Comparison of ENCODE assay signal across 8 cellular contexts in the genomic region with DNA sequence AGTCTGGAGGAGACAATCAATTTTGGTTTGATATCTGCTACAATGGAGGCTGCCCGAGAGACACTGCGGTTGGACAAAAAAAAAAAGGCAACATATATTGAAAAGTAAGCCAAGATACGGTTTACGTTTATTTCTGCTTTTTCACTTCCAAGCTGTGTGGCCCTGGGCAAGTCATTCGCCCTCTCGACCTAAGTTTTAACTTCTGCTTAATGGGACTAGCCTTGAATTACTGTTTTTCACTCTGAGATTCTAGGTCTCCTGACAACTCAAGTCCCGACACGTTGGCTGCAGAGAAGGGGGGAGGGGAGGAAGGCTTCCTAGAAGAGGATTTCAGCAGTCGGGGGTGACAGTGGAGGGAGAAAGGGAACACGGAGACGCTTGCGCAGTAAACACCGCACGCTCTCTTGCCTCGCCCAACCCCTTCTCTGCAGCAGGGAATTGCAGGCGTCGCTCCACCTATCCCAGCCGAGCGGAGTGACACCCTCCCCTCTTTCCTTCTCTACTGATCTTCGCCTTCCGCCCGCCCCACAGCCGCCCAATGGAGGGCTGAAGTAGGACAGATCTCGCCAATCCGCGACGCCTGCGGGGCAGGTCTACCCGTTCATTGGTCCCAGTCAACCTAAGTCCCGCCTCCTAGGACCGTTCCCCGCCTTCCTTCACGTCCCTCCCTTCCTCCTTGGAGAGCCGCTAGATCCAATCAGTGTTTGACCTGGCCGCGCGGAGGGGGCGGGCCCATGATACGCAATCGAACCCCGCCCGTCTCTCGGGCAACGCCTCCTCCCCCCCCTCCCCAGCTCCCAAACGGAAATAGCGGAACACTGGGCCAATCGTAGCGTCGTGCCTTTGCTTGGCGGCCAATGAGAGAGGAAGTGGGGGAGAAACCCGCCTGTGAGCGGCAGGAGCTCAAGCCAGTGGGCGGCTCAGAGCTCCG. TPM values are rescaled to one million over a fixed set of nuclear protein-coding genes. Genes with fewer than 3 reads are reported as not detected.
DNase-seq lines count a peak whose midpoint lies in the region; ATAC-seq, FAIRE-seq and TF ChIP-seq lines count a peak whose summit lies in the region.

No MANE protein-coding gene starts in this region.

- H3K36me3 Mint-ChIP-seq in T-helper 2 cell treated with Interferon-gamma antibody and Interleukin-4, amounts not matched to agents 5 μg/mL and 100 μg/mL, for 36 hours (ENCODE audit: low read depth), result peaks cover 5% of the 10 kb centered on the region

- ATAC-seq in GM18505 (IDR thresholded peaks at IDR 0.05; ENCODE audit: unreplicated experiment) (peak; percentile 88), HG02970 (IDR thresholded peaks at IDR 0.05; ENCODE audit: low FRiP score, unreplicated experiment) (peak; percentile 91), right cardiac atrium (peak; percentile 94 to 96), psoas muscle (peak; percentile 90 to 94 (median 92))

- peak overlapping the region; percentile 73 to 82 for H3K4me3 ChIP-seq in ascending aorta
- peak overlapping the region; percentile 56 for H3K4me3 ChIP-seq in right cardiac atrium (ENCODE audit: low read length)
- H3K4me3 ChIP-seq in psoas muscle, result peak overlapping the region; percentile 82

- H3K9me3 Mint-ChIP-seq in T-helper 2 cell treated with Interferon-gamma antibody and Interleukin-4, amounts not matched to agents 5 μg/mL and 100 μg/mL, for 36 hours, result no peaks in the 10 kb centered on the region

- H3K36me3 ChIP-seq in ascending aorta (no peaks in the 10 kb centered on the region), psoas muscle (ENCODE audit: insufficient read depth in 1 of 2, low read depth in 1 of 2) (no peaks in the 10 kb centered on the region)

- intact Hi-C loops in ascending aorta (cut with DNase I), result loop anchor here (1.0 to 5.0 kb wide), 8 partner anchors 47 to 279 kb away; a partner anchor contains a TSS
- intact Hi-C loops in right cardiac atrium (cut with DNase I), result loop anchor here in 1 of 4 donors (5.0 to 10.0 kb wide), 2 partner anchors 36 to 81 kb away; a partner anchor contains a TSS
- intact Hi-C loops in psoas muscle (cut with DNase I), result loop anchor here (5.0 kb wide), 2 partner anchors 36 to 41 kb away; no protein-coding TSS in a partner anchor

- H3K27me3 ChIP-seq in ascending aorta (no peaks in the 10 kb centered on the region), right cardiac atrium (ENCODE audit: control insufficient read depth, insufficient read depth) (no peaks in the 10 kb centered on the region), psoas muscle (ENCODE audit: insufficient read depth in 3 of 3, low read length in 2 of 3) (no peaks in the 10 kb centered on the region)

- H3K4me1 ChIP-seq in ascending aorta (peaks cover 10 to 16% of the 10 kb centered on the region in 2 donors), right cardiac atrium (ENCODE audit: control insufficient read depth, insufficient read depth, low read length) (peaks cover 5% of the 10 kb centered on the region), psoas muscle (peaks cover 16% of the 10 kb centered on the region)

- H3K27me3 Mint-ChIP-seq in T-helper 2 cell treated with Interferon-gamma antibody and Interleukin-4, amounts not matched to agents 5 μg/mL and 100 μg/mL, for 36 hours (ENCODE audit: low read depth), result no peaks in the 10 kb centered on the region

- TF ChIP-seq POLR2A in GM18505 (IDR thresholded peaks at IDR 0.05; ENCODE audit: borderline replicate concordance, extremely low read depth, insufficient read depth, insufficient read length), result peak; percentile 88

- peak overlapping the region; percentile 80 to 87 for H3K27ac ChIP-seq in ascending aorta
- peak overlapping the region; percentile 96 for H3K27ac ChIP-seq in right cardiac atrium (ENCODE audit: low read length)
- peak overlapping the region; percentile 88 for H3K27ac ChIP-seq in psoas muscle

- H3K4me1 Mint-ChIP-seq in T-helper 2 cell treated with Interferon-gamma antibody and Interleukin-4, amounts not matched to agents 5 μg/mL and 100 μg/mL, for 36 hours (ENCODE audit: low read depth), result peaks cover 26% of the 10 kb centered on the region

- peak; percentile 100 for DNase-seq in NCI-H187 treated with DMSO at 0.1 percent for 48 hours (lab: John Stamatoyannopoulos, UW)
- peak; percentile 99 for DNase-seq in T-helper 2 cell treated with Interferon-gamma antibody and Interleukin-4, amounts not matched to agents 5 μg/mL and 100 μg/mL, for 36 hours (ENCODE audit: low spot score)
- DNase-seq in ascending aorta (ENCODE audit: low spot score in 2 of 2), result peak; percentile 99 to 100
- peak; percentile 100 for DNase-seq in right cardiac atrium
- peak; percentile 100 for DNase-seq in psoas muscle
- DNase-seq in urothelium cell line (ENCODE audit: low spot score), result peak; percentile 100

- no peak for TF ChIP-seq CTCF in ascending aorta (IDR thresholded peaks at IDR 0.05)
- TF ChIP-seq CTCF in psoas muscle (IDR thresholded peaks at IDR 0.05), result no peak

- WGBS in right cardiac atrium, result under 1% methylated on average over 54 of the region's 54 CpGs
- 1 to 2% (median 2%) methylated on average over 44 to 54 of the region's 54 CpGs for WGBS in psoas muscle, 3 donors

- peak; percentile 37 for FAIRE-seq in urothelium cell line (lab: Jason Lieb, UNC)

- peak overlapping the region; percentile 95 for H3K27ac Mint-ChIP-seq in T-helper 2 cell treated with Interferon-gamma antibody and Interleukin-4, amounts not matched to agents 5 μg/mL and 100 μg/mL, for 36 hours

- H3K9me3 ChIP-seq in ascending aorta (no peaks in the 10 kb centered on the region), right cardiac atrium (ENCODE audit: control insufficient read depth, low read length) (no peaks in the 10 kb centered on the region), psoas muscle (no peaks in the 10 kb centered on the region)

- H3K4me3 Mint-ChIP-seq in T-helper 2 cell treated with Interferon-gamma antibody and Interleukin-4, amounts not matched to agents 5 μg/mL and 100 μg/mL, for 36 hours, result peak overlapping the region; percentile 97

RNA-seq across cellular contexts. Expression of a gene that starts 0.5 kb away (rescaled TPM):
- total RNA-seq in ascending aorta (249 TPM), right cardiac atrium (10 to 100 TPM; 58.8 to 80.7 (median 73.7) TPM), psoas muscle (100 to 1,000 TPM in 1 of 4 donors, 10 to 100 TPM in 3; 79.1 to 102 (median 84.3) TPM)
- polyA plus RNA-seq in right cardiac atrium (50.8 TPM), psoas muscle (10 to 100 TPM; 58.2 to 81.7 (median 69.6) TPM)

RNA-seq across cellular contexts. Expression of a gene that starts 3.2 kb away (rescaled TPM):
- total RNA-seq in ascending aorta (not detected), right cardiac atrium (1 to 10 TPM in 3 of 4 donors, under 1 TPM in 1; 0.59 to 1.4 (median 1.2) TPM), psoas muscle (under 1 TPM in 1 of 4 donors, not detected in 3; 0.24 TPM)
- polyA plus RNA-seq in right cardiac atrium (1.1 TPM), psoas muscle (under 1 TPM; 0.18 to 0.27 (median 0.18) TPM)

RNA-seq across cellular contexts. Expression of a gene that starts 46.8 kb away (rescaled TPM):
- total RNA-seq in ascending aorta (22.1 TPM), right cardiac atrium (10 to 100 TPM; 13.2 to 21.3 (median 16.4) TPM), psoas muscle (10 to 100 TPM; 20.9 to 33.7 (median 25.2) TPM)
- polyA plus RNA-seq in right cardiac atrium (25.8 TPM), psoas muscle (10 to 100 TPM; 15.9 to 38.8 (median 28.6) TPM)

RNA-seq across cellular contexts. Expression of a gene that starts 51.8 kb away (rescaled TPM):
- total RNA-seq in ascending aorta (54.0 TPM), right cardiac atrium (10 to 100 TPM; 37.8 to 50.4 (median 43.1) TPM), psoas muscle (10 to 100 TPM; 43.0 to 97.8 (median 69.7) TPM)
- polyA plus RNA-seq in right cardiac atrium (39.2 TPM), psoas muscle (100 to 1,000 TPM in 1 of 3 donors, 10 to 100 TPM in 2; 24.5 to 125 (median 92.5) TPM)

Comparison
In these comparisons a context has a peak if more than half of its experiments do, and no peak if none do; other contexts are left out.
1. Peak in every context shown above with its lines: DNase-seq, ATAC-seq, H3K4me3 ChIP-seq and H3K27ac ChIP-seq.